ENCODE assay signal across 1 cellular context in genomic region chr14:23567186-23568020, GRCh38.
TF ChIP-seq lines count a peak whose summit lies in the region.

AP1G2 (minus strand) TSS chr14:23567791; CDS start chr14:23567314, 477 bp downstream.

TF ChIP-seq in HepG2, 621 proteins besides CTCF, POLR2A, EP300 and RAD21 (continued from another document and continues in another):
- no peak; the same call in 1 of the 2 replicates for TF ChIP-seq SNAPC4 (CRISPR knock-in tag; IDR thresholded peaks at IDR 0.05)
- no peak for TF ChIP-seq HNRNPUL1 (IDR thresholded peaks at IDR 0.05; ENCODE audit: low read depth, low read length)
- TF ChIP-seq KLF9 (CRISPR knock-in tag; IDR thresholded peaks at IDR 0.05; ENCODE audit: low read depth), result peak; percentile 98
- TF ChIP-seq ZNF777 (CRISPR knock-in tag; IDR thresholded peaks at IDR 0.05), result peak; percentile 45; the same call in 1 of the 2 replicates
- no peak; the same call in 1 of the 2 replicates for TF ChIP-seq ZFP1 (CRISPR knock-in tag; IDR thresholded peaks at IDR 0.05)
- no peak; the same call in 1 of the 2 replicates for TF ChIP-seq NCOA1 (CRISPR knock-in tag; IDR thresholded peaks at IDR 0.05)
- no peak for TF ChIP-seq NPAS2 (CRISPR knock-in tag; IDR thresholded peaks at IDR 0.05; ENCODE audit: borderline replicate concordance)
- TF ChIP-seq CBX5 (CRISPR knock-in tag; IDR thresholded peaks at IDR 0.05; ENCODE audit: borderline replicate concordance), result peak; percentile 96; the same call in 1 of the 2 replicates
- TF ChIP-seq GZF1 (CRISPR knock-in tag; IDR thresholded peaks at IDR 0.05), result peak; percentile 94; the same call in 1 of the 2 replicates
- peak; percentile 100 for TF ChIP-seq ELF3 (CRISPR knock-in tag; IDR thresholded peaks at IDR 0.05)
- peak; percentile 55; the same call in 1 of the 2 replicates for TF ChIP-seq ZFP37 (CRISPR knock-in tag; IDR thresholded peaks at IDR 0.05; ENCODE audit: borderline replicate concordance)
- no peak for TF ChIP-seq ARNT (IDR thresholded peaks at IDR 0.05)
- TF ChIP-seq GATAD2A (CRISPR knock-in tag; IDR thresholded peaks at IDR 0.05), result no peak; the same call in none of the 2 replicates
- TF ChIP-seq, protein P1, sequence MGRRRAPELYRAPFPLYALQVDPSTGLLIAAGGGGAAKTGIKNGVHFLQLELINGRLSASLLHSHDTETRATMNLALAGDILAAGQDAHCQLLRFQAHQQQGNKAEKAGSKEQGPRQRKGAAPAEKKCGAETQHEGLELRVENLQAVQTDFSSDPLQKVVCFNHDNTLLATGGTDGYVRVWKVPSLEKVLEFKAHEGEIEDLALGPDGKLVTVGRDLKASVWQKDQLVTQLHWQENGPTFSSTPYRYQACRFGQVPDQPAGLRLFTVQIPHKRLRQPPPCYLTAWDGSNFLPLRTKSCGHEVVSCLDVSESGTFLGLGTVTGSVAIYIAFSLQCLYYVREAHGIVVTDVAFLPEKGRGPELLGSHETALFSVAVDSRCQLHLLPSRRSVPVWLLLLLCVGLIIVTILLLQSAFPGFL (CRISPR knock-in tag; IDR thresholded peaks at IDR 0.05), result no peak; the same call in 1 of the 2 replicates
- TF ChIP-seq, protein P2, sequence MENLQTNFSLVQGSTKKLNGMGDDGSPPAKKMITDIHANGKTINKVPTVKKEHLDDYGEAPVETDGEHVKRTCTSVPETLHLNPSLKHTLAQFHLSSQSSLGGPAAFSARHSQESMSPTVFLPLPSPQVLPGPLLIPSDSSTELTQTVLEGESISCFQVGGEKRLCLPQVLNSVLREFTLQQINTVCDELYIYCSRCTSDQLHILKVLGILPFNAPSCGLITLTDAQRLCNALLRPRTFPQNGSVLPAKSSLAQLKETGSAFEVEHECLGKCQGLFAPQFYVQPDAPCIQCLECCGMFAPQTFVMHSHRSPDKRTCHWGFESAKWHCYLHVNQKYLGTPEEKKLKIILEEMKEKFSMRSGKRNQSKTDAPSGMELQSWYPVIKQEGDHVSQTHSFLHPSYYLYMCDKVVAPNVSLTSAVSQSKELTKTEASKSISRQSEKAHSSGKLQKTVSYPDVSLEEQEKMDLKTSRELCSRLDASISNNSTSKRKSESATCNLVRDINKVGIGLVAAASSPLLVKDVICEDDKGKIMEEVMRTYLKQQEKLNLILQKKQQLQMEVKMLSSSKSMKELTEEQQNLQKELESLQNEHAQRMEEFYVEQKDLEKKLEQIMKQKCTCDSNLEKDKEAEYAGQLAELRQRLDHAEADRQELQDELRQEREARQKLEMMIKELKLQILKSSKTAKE (CRISPR knock-in tag; IDR thresholded peaks at IDR 0.05; ENCODE audit: borderline replicate concordance), result 0 out of 2 replicates have a peak, but pooled peaks have one; percentile 29
- TF ChIP-seq, protein P3, sequence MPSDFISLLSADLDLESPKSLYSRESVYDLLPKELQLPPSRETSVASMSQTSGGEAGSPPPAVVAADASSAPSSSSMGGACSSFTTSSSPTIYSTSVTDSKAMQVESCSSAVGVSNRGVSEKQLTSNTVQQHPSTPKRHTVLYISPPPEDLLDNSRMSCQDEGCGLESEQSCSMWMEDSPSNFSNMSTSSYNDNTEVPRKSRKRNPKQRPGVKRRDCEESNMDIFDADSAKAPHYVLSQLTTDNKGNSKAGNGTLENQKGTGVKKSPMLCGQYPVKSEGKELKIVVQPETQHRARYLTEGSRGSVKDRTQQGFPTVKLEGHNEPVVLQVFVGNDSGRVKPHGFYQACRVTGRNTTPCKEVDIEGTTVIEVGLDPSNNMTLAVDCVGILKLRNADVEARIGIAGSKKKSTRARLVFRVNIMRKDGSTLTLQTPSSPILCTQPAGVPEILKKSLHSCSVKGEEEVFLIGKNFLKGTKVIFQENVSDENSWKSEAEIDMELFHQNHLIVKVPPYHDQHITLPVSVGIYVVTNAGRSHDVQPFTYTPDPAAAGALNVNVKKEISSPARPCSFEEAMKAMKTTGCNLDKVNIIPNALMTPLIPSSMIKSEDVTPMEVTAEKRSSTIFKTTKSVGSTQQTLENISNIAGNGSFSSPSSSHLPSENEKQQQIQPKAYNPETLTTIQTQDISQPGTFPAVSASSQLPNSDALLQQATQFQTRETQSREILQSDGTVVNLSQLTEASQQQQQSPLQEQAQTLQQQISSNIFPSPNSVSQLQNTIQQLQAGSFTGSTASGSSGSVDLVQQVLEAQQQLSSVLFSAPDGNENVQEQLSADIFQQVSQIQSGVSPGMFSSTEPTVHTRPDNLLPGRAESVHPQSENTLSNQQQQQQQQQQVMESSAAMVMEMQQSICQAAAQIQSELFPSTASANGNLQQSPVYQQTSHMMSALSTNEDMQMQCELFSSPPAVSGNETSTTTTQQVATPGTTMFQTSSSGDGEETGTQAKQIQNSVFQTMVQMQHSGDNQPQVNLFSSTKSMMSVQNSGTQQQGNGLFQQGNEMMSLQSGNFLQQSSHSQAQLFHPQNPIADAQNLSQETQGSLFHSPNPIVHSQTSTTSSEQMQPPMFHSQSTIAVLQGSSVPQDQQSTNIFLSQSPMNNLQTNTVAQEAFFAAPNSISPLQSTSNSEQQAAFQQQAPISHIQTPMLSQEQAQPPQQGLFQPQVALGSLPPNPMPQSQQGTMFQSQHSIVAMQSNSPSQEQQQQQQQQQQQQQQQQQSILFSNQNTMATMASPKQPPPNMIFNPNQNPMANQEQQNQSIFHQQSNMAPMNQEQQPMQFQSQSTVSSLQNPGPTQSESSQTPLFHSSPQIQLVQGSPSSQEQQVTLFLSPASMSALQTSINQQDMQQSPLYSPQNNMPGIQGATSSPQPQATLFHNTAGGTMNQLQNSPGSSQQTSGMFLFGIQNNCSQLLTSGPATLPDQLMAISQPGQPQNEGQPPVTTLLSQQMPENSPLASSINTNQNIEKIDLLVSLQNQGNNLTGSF (CRISPR knock-in tag; IDR thresholded peaks at IDR 0.05), result peak; percentile 11
- no peak for TF ChIP-seq ZNF382 (CRISPR knock-in tag; IDR thresholded peaks at IDR 0.05; ENCODE audit: borderline replicate concordance)
- no peak for TF ChIP-seq PRMT3 (CRISPR knock-in tag; IDR thresholded peaks at IDR 0.05; ENCODE audit: borderline replicate concordance, low read depth)
- peak; percentile 68; the same call in 1 of the 2 replicates for TF ChIP-seq EEA1 (CRISPR knock-in tag; IDR thresholded peaks at IDR 0.05; ENCODE audit: borderline replicate concordance)
- no peak; the same call in 1 of the 2 replicates for TF ChIP-seq TERF1 (CRISPR knock-in tag; IDR thresholded peaks at IDR 0.05)
- TF ChIP-seq BCL3 (CRISPR knock-in tag; IDR thresholded peaks at IDR 0.05), result peak; percentile 77; the same call in 1 of the 2 replicates
- peak; percentile 57; the same call in 2 of the 3 replicates for TF ChIP-seq MXI1 (IDR thresholded peaks at IDR 0.05; ENCODE audit: borderline replicate concordance, low read depth, low read length)
- TF ChIP-seq, protein P4, sequence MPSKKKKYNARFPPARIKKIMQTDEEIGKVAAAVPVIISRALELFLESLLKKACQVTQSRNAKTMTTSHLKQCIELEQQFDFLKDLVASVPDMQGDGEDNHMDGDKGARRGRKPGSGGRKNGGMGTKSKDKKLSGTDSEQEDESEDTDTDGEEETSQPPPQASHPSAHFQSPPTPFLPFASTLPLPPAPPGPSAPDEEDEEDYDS (CRISPR knock-in tag; IDR thresholded peaks at IDR 0.05), result peak; percentile 87
- peak; percentile 74; the same call in 1 of the 2 replicates for TF ChIP-seq TMF1 (CRISPR knock-in tag; IDR thresholded peaks at IDR 0.05; ENCODE audit: low read depth)
- no peak for TF ChIP-seq AHDC1 (CRISPR knock-in tag; IDR thresholded peaks at IDR 0.05; ENCODE audit: borderline replicate concordance)
- peak; percentile 47 for TF ChIP-seq BHLHE40 (IDR thresholded peaks at IDR 0.05; ENCODE audit: low read length)
- no peak for TF ChIP-seq CCAR2 (optimal IDR thresholded peaks at IDR 0.05; ENCODE audit: low read depth, low read length)
- TF ChIP-seq CHD4 (IDR thresholded peaks at IDR 0.05; ENCODE audit: borderline replicate concordance, low read length), result no peak
- TF ChIP-seq RNF2 (conservative IDR thresholded peaks at IDR 0.05; ENCODE audit: low read depth), result peak; percentile 56; the same call in 1 of the 2 replicates
- TF ChIP-seq ZBTB8A (CRISPR knock-in tag; IDR thresholded peaks at IDR 0.05; ENCODE audit: borderline replicate concordance, low read depth), result peak; percentile 88; the same call in 1 of the 2 replicates
- TF ChIP-seq ZNF354B (CRISPR knock-in tag; IDR thresholded peaks at IDR 0.05), result 0 out of 2 replicates have a peak, but pooled peaks have one; percentile 75
- TF ChIP-seq SMC3 (IDR thresholded peaks at IDR 0.05; ENCODE audit: low read length), result no peak
- peak; percentile 99 for TF ChIP-seq ZNF543 (CRISPR knock-in tag; IDR thresholded peaks at IDR 0.05)
